ENCODE assay signal across 8 cellular contexts in the genomic region with DNA sequence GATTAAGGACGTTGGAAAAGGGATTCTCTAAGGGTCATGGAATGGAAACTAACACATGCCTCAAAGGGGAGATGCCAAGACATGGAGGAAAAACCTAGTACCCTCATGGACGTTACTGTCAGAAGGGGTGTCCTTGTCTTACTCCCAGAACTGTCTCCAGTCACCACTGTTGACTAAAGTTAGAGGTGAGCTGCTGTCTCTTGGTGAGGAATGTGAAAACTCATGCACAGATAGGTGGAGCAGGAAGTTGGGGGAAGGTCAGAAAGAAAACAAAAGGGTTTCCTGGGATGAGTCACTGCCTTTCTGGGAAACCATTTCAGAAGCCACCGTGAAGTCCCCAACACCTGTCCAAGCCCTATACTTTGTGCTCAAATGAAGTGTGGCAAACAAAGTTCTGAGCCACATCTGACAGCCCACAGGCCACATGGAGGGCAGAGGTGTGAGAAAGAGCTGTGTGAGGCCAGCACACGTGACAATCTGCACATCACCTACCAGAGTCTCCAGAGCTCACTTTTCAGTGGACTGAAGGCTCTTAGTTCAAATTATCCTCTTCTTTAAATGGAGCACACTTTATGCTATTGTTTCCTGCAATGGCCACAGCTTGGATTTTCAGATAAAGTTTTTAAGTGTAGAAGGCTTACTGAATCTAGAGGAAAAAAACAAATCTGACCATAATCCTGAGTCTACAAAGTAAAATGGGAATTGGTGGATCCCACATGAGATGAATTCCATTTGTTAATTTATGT.
A peak's percentile ranks its signal among the peaks of the same experiment; 100 is the strongest.
DNase-seq lines count a peak whose midpoint lies in the region; ATAC-seq, FAIRE-seq and TF ChIP-seq lines count a peak whose summit lies in the region.

No MANE protein-coding gene starts in this region.

- peak; percentile 38; the same call in 1 of the 2 replicates for TF ChIP-seq CTCF in HepG2 (CRISPR knock-in tag; IDR thresholded peaks at IDR 0.05)

- peak overlapping the region; percentile 62 for H3K27ac ChIP-seq in HepG2 (ENCODE audit: extremely low read length, insufficient read depth, low read length)

- H4K20me1 ChIP-seq in HepG2 (ENCODE audit: insufficient read depth, low read length): no peaks in the 10 kb centered on the region

- no peak overlapping the region for H2AFZ ChIP-seq in HepG2 (ENCODE audit: low read length)

- TF ChIP-seq EP300 in HepG2 (IDR thresholded peaks at IDR 0.05; ENCODE audit: low read depth in 2 of 2, low read length in 2 of 2) (peak in 1 of 2 experiments; percentile 98; a peak in 3 of 4 replicates), HepG2 (CRISPR knock-in tag; IDR thresholded peaks at IDR 0.05; ENCODE audit: borderline replicate concordance) (peak; percentile 99)

- H3K9me3 ChIP-seq in HepG2 (ENCODE audit: low read length): no peaks in the 10 kb centered on the region

- peak; percentile 83 for FAIRE-seq in HepG2 (lab: Jason Lieb, UNC)

- H3K4me1 ChIP-seq in HepG2 (ENCODE audit: insufficient read depth, low read length): peaks cover 75% of the 10 kb centered on the region

- CTCF ChIA-PET in HepG2 (lab: Yijun Ruan, JAX; ENCODE audit: low intra/inter-chr PET ratio, low total read pairs): no interaction called here

- in situ Hi-C loops in HepG2 (cut with HindIII; ENCODE audit: extremely low pct_ligation_motif_present, low pct_unique_long_range_greater_than_20kb): loop anchor here (25.0 kb wide), 1 partner anchor 419 kb away; a partner anchor contains a TSS

- no peaks in the 10 kb centered on the region for H3K27me3 ChIP-seq in HepG2 (ENCODE audit: control insufficient read depth in 1 of 2, insufficient read depth in 2 of 2, low read length in 2 of 2)

- no peak for TF ChIP-seq RAD21 in HepG2 (CRISPR knock-in tag; IDR thresholded peaks at IDR 0.05)

- H3K9ac ChIP-seq in HepG2 (ENCODE audit: insufficient read depth, low read depth, low read length): peak overlapping the region; percentile 20; the same call in 1 of the 2 replicates

- peak; percentile 80 for DNase-seq in A172 (ENCODE audit: low spot score)
- DNase-seq in activated CD8-positive, alpha-beta memory T cell treated with anti-CD3 and anti-CD28 coated beads, Interleukin-2, amount 50 U/mL, for 24 hours (ENCODE audit: extremely low read depth): peak; percentile 17
- DNase-seq in HepG2 (ENCODE audit: low spot score): peak; percentile 99
- no peak for DNase-seq in germinal center (ENCODE audit: low spot score)
- no peak for DNase-seq in posterior cingulate gyrus
- DNase-seq in globus pallidus (ENCODE audit: low spot score): no peak

- WGBS in HepG2 (ENCODE audit: low lambda C conversion rate): 12% methylated on average over 4 of the region's 4 CpGs

- BruUV-seq in HepG2 (replicated peaks; lab: Mats Ljungman, UMichigan): TSS peak; percentile 77

- POLR2A ChIA-PET in HepG2 (lab: Yijun Ruan, JAX): interaction anchor here (0.8 to 2.4 kb wide), 20 partner anchors 8 to 134 kb away, joined by 3 to 69 read pairs (median 5); a partner anchor contains a TSS

- peak; percentile 75 for ATAC-seq in GM19468 (IDR thresholded peaks at IDR 0.05; ENCODE audit: extremely low read depth, unreplicated experiment)
- ATAC-seq in HG03520 (IDR thresholded peaks at IDR 0.05; ENCODE audit: unreplicated experiment): peak; percentile 88
- peak; percentile 90 for ATAC-seq in HepG2

- H3K4me2 ChIP-seq in HepG2 (ENCODE audit: low read depth, low read length): peak overlapping the region; percentile 38

- peak in 1 of 2 experiments; percentile 73; a peak in 1 of 4 replicates for TF ChIP-seq POLR2A in HepG2 (IDR thresholded peaks at IDR 0.05; ENCODE audit: insufficient read depth in 1 of 2, low read depth in 2 of 2, low read length in 2 of 2)

- H3K36me3 ChIP-seq in HepG2 (replicated peaks in 1 of 2; ENCODE audit: control insufficient read depth in 1 of 2, insufficient read depth in 2 of 2, low read length in 2 of 2): no peaks in the 10 kb centered on the region

- no peaks in the 10 kb centered on the region for H3K79me2 ChIP-seq in HepG2 (ENCODE audit: insufficient read depth, low read length)

- H3K4me3 ChIP-seq in HepG2 (replicated peaks in 1 of 3; ENCODE audit: insufficient read depth in 1 of 3, low read depth in 2 of 3, low read length in 3 of 3): no peak overlapping the region

- intact Hi-C loops in HepG2 (cut with micrococcal nuclease; ENCODE audit: unreplicated experiment): loop anchor here (1.0 kb wide), 3 partner anchors 8 to 19 kb away; no protein-coding TSS in a partner anchor
- intact Hi-C loops in posterior cingulate gyrus (cut with DNase I): no loop called here

TF ChIP-seq in HepG2, 621 proteins besides CTCF, POLR2A, EP300 and RAD21 (continues in another document):
- no peak for TF ChIP-seq HCFC1 (IDR thresholded peaks at IDR 0.05; ENCODE audit: low read depth, low read length)
- no peak for TF ChIP-seq RBM39 (IDR thresholded peaks at IDR 0.05; ENCODE audit: low read depth, low read length, poor library complexity, severe bottlenecking)
- TF ChIP-seq, protein P1, sequence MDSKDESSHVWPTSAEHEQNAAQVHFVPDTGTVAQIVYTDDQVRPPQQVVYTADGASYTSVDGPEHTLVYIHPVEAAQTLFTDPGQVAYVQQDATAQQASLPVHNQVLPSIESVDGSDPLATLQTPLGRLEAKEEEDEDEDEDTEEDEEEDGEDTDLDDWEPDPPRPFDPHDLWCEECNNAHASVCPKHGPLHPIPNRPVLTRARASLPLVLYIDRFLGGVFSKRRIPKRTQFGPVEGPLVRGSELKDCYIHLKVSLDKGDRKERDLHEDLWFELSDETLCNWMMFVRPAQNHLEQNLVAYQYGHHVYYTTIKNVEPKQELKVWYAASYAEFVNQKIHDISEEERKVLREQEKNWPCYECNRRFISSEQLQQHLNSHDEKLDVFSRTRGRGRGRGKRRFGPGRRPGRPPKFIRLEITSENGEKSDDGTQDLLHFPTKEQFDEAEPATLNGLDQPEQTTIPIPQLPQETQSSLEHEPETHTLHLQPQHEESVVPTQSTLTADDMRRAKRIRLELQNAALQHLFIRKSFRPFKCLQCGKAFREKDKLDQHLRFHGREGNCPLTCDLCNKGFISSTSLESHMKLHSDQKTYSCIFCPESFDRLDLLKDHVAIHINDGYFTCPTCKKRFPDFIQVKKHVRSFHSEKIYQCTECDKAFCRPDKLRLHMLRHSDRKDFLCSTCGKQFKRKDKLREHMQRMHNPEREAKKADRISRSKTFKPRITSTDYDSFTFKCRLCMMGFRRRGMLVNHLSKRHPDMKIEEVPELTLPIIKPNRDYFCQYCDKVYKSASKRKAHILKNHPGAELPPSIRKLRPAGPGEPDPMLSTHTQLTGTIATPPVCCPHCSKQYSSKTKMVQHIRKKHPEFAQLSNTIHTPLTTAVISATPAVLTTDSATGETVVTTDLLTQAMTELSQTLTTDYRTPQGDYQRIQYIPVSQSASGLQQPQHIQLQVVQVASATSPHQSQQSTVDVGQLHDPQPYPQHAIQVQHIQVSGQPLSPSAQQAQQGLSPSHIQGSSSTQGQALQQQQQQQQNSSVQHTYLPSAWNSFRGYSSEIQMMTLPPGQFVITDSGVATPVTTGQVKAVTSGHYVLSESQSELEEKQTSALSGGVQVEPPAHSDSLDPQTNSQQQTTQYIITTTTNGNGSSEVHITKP (CRISPR knock-in tag; IDR thresholded peaks at IDR 0.05; ENCODE audit: low read depth): peak; percentile 92
- TF ChIP-seq TGIF2 (CRISPR knock-in tag; IDR thresholded peaks at IDR 0.05): peak; percentile 98
- no peak for TF ChIP-seq FIP1L1 (IDR thresholded peaks at IDR 0.05; ENCODE audit: borderline replicate concordance, insufficient read depth, low read depth, low read length)
- TF ChIP-seq, protein P2, sequence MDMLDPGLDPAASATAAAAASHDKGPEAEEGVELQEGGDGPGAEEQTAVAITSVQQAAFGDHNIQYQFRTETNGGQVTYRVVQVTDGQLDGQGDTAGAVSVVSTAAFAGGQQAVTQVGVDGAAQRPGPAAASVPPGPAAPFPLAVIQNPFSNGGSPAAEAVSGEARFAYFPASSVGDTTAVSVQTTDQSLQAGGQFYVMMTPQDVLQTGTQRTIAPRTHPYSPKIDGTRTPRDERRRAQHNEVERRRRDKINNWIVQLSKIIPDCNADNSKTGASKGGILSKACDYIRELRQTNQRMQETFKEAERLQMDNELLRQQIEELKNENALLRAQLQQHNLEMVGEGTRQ (IDR thresholded peaks at IDR 0.05; ENCODE audit: low read depth, low read length): peak; percentile 84
- TF ChIP-seq, protein P2 (CRISPR knock-in tag; IDR thresholded peaks at IDR 0.05; ENCODE audit: borderline replicate concordance): peak; percentile 89; the same call in 1 of the 2 replicates
- peak; percentile 23 for TF ChIP-seq PRPF4 (IDR thresholded peaks at IDR 0.05; ENCODE audit: low read depth, low read length, poor library complexity, severe bottlenecking)
- TF ChIP-seq, protein P3, sequence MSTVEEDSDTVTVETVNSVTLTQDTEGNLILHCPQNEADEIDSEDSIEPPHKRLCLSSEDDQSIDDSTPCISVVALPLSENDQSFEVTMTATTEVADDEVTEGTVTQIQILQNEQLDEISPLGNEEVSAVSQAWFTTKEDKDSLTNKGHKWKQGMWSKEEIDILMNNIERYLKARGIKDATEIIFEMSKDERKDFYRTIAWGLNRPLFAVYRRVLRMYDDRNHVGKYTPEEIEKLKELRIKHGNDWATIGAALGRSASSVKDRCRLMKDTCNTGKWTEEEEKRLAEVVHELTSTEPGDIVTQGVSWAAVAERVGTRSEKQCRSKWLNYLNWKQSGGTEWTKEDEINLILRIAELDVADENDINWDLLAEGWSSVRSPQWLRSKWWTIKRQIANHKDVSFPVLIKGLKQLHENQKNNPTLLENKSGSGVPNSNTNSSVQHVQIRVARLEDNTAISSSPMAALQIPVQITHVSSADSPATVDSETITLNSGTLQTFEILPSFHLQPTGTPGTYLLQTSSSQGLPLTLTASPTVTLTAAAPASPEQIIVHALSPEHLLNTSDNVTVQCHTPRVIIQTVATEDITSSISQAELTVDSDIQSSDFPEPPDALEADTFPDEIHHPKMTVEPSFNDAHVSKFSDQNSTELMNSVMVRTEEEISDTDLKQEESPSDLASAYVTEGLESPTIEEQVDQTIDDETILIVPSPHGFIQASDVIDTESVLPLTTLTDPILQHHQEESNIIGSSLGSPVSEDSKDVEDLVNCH (CRISPR knock-in tag; IDR thresholded peaks at IDR 0.05): peak; percentile 86; the same call in 1 of the 2 replicates
- TF ChIP-seq EEA1 (CRISPR knock-in tag; IDR thresholded peaks at IDR 0.05; ENCODE audit: borderline replicate concordance): peak; percentile 77; the same call in 1 of the 2 replicates

Comparison
In these comparisons a context has a peak if more than half of its experiments do, and no peak if none do; other contexts are left out.
1. DNase-seq: peak in A172 (single experiment), activated CD8-positive, alpha-beta memory T cell treated with anti-CD3 and anti-CD28 coated beads, Interleukin-2, amount 50 U/mL, for 24 hours (single experiment) and HepG2 (single experiment); none in germinal center (single experiment), posterior cingulate gyrus (0 of 10) and globus pallidus (single experiment).
2. Peak in every context shown above with its lines, with median percentiles within 50 percentile points of each other: ATAC-seq.